24 cellular contexts compared by ENCODE assay signal in the genomic region with DNA sequence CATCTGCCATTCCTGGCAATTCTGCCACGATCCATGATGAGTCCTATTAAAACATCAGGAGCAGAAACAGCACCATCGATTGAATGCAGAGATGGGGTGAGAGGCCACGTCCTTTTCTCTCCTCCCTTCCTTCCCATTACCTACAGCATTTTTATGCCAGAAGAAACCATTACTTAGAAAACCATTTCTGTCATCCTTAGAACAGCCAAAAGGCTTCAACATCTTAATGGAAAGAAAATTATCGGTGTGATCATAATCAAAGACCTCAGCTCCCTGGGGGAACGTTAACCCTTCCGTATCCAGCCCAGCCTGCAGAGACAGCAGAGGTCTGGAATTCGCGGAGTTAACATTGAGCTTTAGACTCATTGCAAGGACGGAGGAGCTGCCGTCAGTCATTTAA. TPM values are rescaled to one million over a fixed set of nuclear protein-coding genes. Genes with fewer than 3 reads are reported as not detected.
"Had no signal": no experiment of that assay in that cellular context is flagged by ENCODE, and none has a peak within 500 bp of the region (broad histone marks: within the 10 kb centered on the region; RNA-seq: fewer than 3 reads in every experiment).

No MANE protein-coding gene starts in this region.

- H3K27me3 ChIP-seq: SJSA1 had no signal

- DNase-seq: KBM-7, MV-4-11, NCI-H1048, NCI-H1105, NCI-H1417, NCI-H1436 treated with DMSO at 0.1 percent for 48 hours, NCI-H1694, NCI-H187 treated with DMSO at 0.1 percent for 48 hours, NCI-H2029 treated with DMSO at 0.1 percent for 48 hours, NCI-H2171 treated with DMSO at 0.1 percent for 48 hours, NCI-H226, NCI-H446, NCI-H510A, NCI-H524 treated with DMSO at 0.1 percent for 48 hours, NCI-H69, NCI-H774, Right ventricle myocardium superior, RPMI8226, SIG-M5 had no signal

- H3K9me3 ChIP-seq: SJSA1 had no signal

- H3K27ac ChIP-seq: HL-60, SJSA1 had no signal

- H3K36me3 ChIP-seq: SJSA1 had no signal

- H3K4me3 ChIP-seq: SJSA1 had no signal

- ATAC-seq: SK-N-SH treated with all-trans-retinoic acid at 6 μM for 48 hours had no signal

RNA-seq across cellular contexts. Expression of gene SIAH3, which starts 55.9 kb away (rescaled TPM):
- total RNA-seq: LHCN-M2, MCF 10A, Right ventricle myocardium superior had no signal
